ENCODE assay signal across 8 cellular contexts in genomic region chr19:17305211-17305516, GRCh38. TPM values are rescaled to one million over a fixed set of nuclear protein-coding genes. Genes with fewer than 3 reads are reported as not detected.
DNase-seq lines count a peak whose midpoint lies in the region; ATAC-seq, FAIRE-seq and TF ChIP-seq lines count a peak whose summit lies in the region.

No MANE protein-coding gene starts in this region.

- intact Hi-C loops in CD4-positive, alpha-beta memory T cell (cut with micrococcal nuclease): loop anchor here (1.0 to 5.0 kb wide), 6 partner anchors 13 to 250 kb away; partner anchors contain the start of genes BABAM1, BST2, COLGALT1 and GTPBP3

- 9% methylated on average over 7 of the region's 7 CpGs; no CpG with 5 or more reads in 1 of the 2 experiments for WGBS in H1 (ENCODE audit: extremely low coverage in 1 of 2, insufficient coverage in 1 of 2, insufficient read length in 1 of 2, insufficient replicate concordance in 2 of 2, low coverage in 1 of 2, low lambda C conversion rate in 2 of 2, missing lambda C conversion rate in 1 of 2), 2 experiments

- peak overlapping the region; percentile 25 for H3K9ac ChIP-seq in OCI-LY3 (ENCODE audit: low read length)
- peak overlapping the region in 1 of 4 experiments; percentile 25; a peak in 2 of 7 replicates for H3K9ac ChIP-seq in H1 (replicated peaks in 1 of 4; ENCODE audit: extremely low read depth in 1 of 4, low read depth in 3 of 4, low read length in 3 of 4)

- peaks cover 24% of the 10 kb centered on the region for H3K79me2 ChIP-seq in OCI-LY3 (ENCODE audit: low read length)
- H3K79me2 ChIP-seq in H1 (ENCODE audit: control insufficient read depth in 1 of 2, insufficient read depth in 2 of 2, low read length in 2 of 2): peaks cover 2 to 8% of the 10 kb centered on the region in 2 experiments; a peak in 3 of 4 replicates
- peaks cover 21% of the 10 kb centered on the region for H3K79me2 ChIP-seq in osteoblast (ENCODE audit: insufficient read depth, low read length)

- H2BK15ac ChIP-seq in H1 (ENCODE audit: low read length): peak overlapping the region; percentile 40; the same call in 1 of the 2 replicates

- H3K27ac Mint-ChIP-seq in CD4-positive, alpha-beta memory T cell: peak overlapping the region; percentile 69 to 96 (median 89)

- no peak for DNase-seq in CD4-positive, alpha-beta memory T cell
- no peak for DNase-seq in H1 (ENCODE audit: low read depth in 1 of 2, low spot score in 2 of 2)
- DNase-seq in osteoblast (ENCODE audit: insufficient read length, low spot score, missing footprints): no peak
- DNase-seq in NOMO-1 treated with dmso at 0.1 percent for 144 hours (lab: John Stamatoyannopoulos, UW; ENCODE audit: unreplicated experiment): no peak
- DNase-seq in pons (ENCODE audit: low spot score): no peak
- no peak for DNase-seq in activated CD4-positive, alpha-beta T cell treated with anti-CD3 and anti-CD28 coated beads, Interleukin-2, amount 50 U/mL, for 48 hours

- no peak for TF ChIP-seq POLR2A in H1 (IDR thresholded peaks at IDR 0.05; ENCODE audit: control extremely low read depth in 1 of 2, low read depth in 2 of 2, low read length in 2 of 2)

- no peaks in the 10 kb centered on the region for H3K27me3 Mint-ChIP-seq in CD4-positive, alpha-beta memory T cell

- peaks cover 52% of the 10 kb centered on the region for H3K4me1 ChIP-seq in CD4-positive, alpha-beta memory T cell (ENCODE audit: insufficient read depth, low read length)
- peaks cover 26% of the 10 kb centered on the region for H3K4me1 ChIP-seq in OCI-LY3 (ENCODE audit: low read length)
- peaks cover 12 to 22% (median 15%) of the 10 kb centered on the region in 4 experiments for H3K4me1 ChIP-seq in H1 (replicated peaks in 1 of 4; ENCODE audit: control insufficient read depth in 3 of 4, insufficient read depth in 4 of 4, low read length in 3 of 4)
- peaks cover 35% of the 10 kb centered on the region for H3K4me1 ChIP-seq in osteoblast (ENCODE audit: insufficient read depth, low read length)

- H2AFZ ChIP-seq in OCI-LY3 (ENCODE audit: low read depth, low read length) (no peak overlapping the region), H1 (ENCODE audit: low read length) (no peak overlapping the region), osteoblast (ENCODE audit: low read length) (peak overlapping the region; percentile 99)

- H3K79me1 ChIP-seq in H1 (ENCODE audit: low read depth, low read length): peaks cover 6% of the 10 kb centered on the region

- no peak overlapping the region for H2BK5ac ChIP-seq in H1 (ENCODE audit: low read depth, low read length)

- H3K4me3 ChIP-seq in CD4-positive, alpha-beta memory T cell (ENCODE audit: low read length in 2 of 2): peak overlapping the region in 1 of 2 donors; percentile 85
- H3K4me3 ChIP-seq in OCI-LY3 (ENCODE audit: low read length): peak overlapping the region; percentile 83
- H3K4me3 ChIP-seq in H1 (ENCODE audit: extremely low read depth in 1 of 4, insufficient read depth in 2 of 4, low read depth in 3 of 4, low read length in 4 of 4): peak overlapping the region in 1 of 4 experiments; percentile 78; a peak in 3 of 8 replicates
- H3K4me3 ChIP-seq in osteoblast (ENCODE audit: insufficient read depth, low read length): peak overlapping the region; percentile 99

- H3K14ac ChIP-seq in H1 (ENCODE audit: insufficient read length): no peak overlapping the region

- H2BK12ac ChIP-seq in H1 (ENCODE audit: low read depth, low read length): peak overlapping the region; percentile 92; the same call in 1 of the 2 replicates

- peak overlapping the region; percentile 61; the same call in 1 of the 2 replicates for H2AK5ac ChIP-seq in H1 (ENCODE audit: low read depth, low read length)

- H2BK120ac ChIP-seq in H1 (replicated peaks; ENCODE audit: low read depth, low read length): no peak overlapping the region

- no peak overlapping the region for H2BK20ac ChIP-seq in H1 (ENCODE audit: low read length)

- H3K36me3 Mint-ChIP-seq in CD4-positive, alpha-beta memory T cell: peaks cover 0 to 8% of the 10 kb centered on the region in 2 donors

- peaks cover 10% of the 10 kb centered on the region for H3K23me2 ChIP-seq in H1 (ENCODE audit: low read depth, low read length)

- H3K18ac ChIP-seq in H1 (ENCODE audit: extremely low read depth, low read length): no peak overlapping the region; the same call in 1 of the 2 replicates

- TF ChIP-seq EP300 in H1 (IDR thresholded peaks at IDR 0.05; ENCODE audit: borderline replicate concordance in 1 of 2, low read depth in 2 of 2, low read length in 2 of 2): no peak

- no peak overlapping the region for H4K5ac ChIP-seq in H1 (ENCODE audit: insufficient read length, low read depth, low read length)

- no peak overlapping the region for H4K91ac ChIP-seq in H1 (replicated peaks; ENCODE audit: insufficient read length, low read length)

- no peaks in the 10 kb centered on the region for H3K9me3 Mint-ChIP-seq in CD4-positive, alpha-beta memory T cell

- 0 out of 2 replicates have a peak, but pooled peaks cover under 1% of the 10 kb centered on the region for H4K20me1 ChIP-seq in OCI-LY3 (ENCODE audit: insufficient read depth, low read length)
- H4K20me1 ChIP-seq in H1 (replicated peaks in 1 of 2; ENCODE audit: control insufficient read depth in 1 of 2, insufficient read depth in 2 of 2, low read length in 2 of 2): peaks cover 1 to 10% of the 10 kb centered on the region in 2 experiments
- H4K20me1 ChIP-seq in osteoblast (ENCODE audit: insufficient read depth, low read length): peaks cover 2% of the 10 kb centered on the region

- ATAC-seq in GM19328 (IDR thresholded peaks at IDR 0.05; ENCODE audit: unreplicated experiment): no peak

- no peaks in the 10 kb centered on the region for H3K9me3 ChIP-seq in CD4-positive, alpha-beta memory T cell (ENCODE audit: control insufficient read depth in 1 of 2, low read length in 2 of 2)
- H3K9me3 ChIP-seq in OCI-LY3 (ENCODE audit: insufficient read depth, low read length) (no peaks in the 10 kb centered on the region), H1 (ENCODE audit: insufficient read depth in 2 of 2, low read depth in 1 of 2, low read length in 1 of 2) (no peaks in the 10 kb centered on the region), osteoblast (ENCODE audit: low read depth, low read length) (no peaks in the 10 kb centered on the region)

- no peaks in the 10 kb centered on the region for H3K36me3 ChIP-seq in CD4-positive, alpha-beta memory T cell (ENCODE audit: insufficient read depth, low read length)
- H3K36me3 ChIP-seq in OCI-LY3 (replicated peaks; ENCODE audit: low read depth, low read length): no peaks in the 10 kb centered on the region
- peaks cover 0 to 9% (median 0%) of the 10 kb centered on the region in 4 experiments; a peak in 2 of 8 replicates for H3K36me3 ChIP-seq in H1 (ENCODE audit: control insufficient read depth in 2 of 4, insufficient read depth in 4 of 4, low read length in 3 of 4)
- no peaks in the 10 kb centered on the region for H3K36me3 ChIP-seq in osteoblast (ENCODE audit: insufficient read depth, low read length)

- POLR2A ChIA-PET in CD4-positive, alpha-beta memory T cell (lab: Charles Lee; ENCODE audit: partially characterized antibody): interaction anchor here (0.5 to 5.8 kb wide), 15 partner anchors 11 to 976 kb away, joined by 3 to 64 read pairs (median 4); partner anchors contain the start of genes ANKLE1, ANO8, BABAM1 and GTPBP3
- POLR2A ChIA-PET in H1 (lab: Charles Lee; ENCODE audit: partially characterized antibody): interaction anchor here (0.6 to 18.5 kb wide), 9 partner anchors 10 to 138 kb away, joined by 3 to 329 read pairs (median 5); partner anchors contain the start of genes ANO8, BABAM1 and USE1

- no peak for TF ChIP-seq RAD21 in H1 (IDR thresholded peaks at IDR 0.05 in 1 of 2, conservative IDR thresholded peaks at IDR 0.05 in 1 of 2; ENCODE audit: low read depth in 2 of 2, low read length in 2 of 2)

- no peak for FAIRE-seq in H1 (lab: Jason Lieb, UNC)

- no peak for TF ChIP-seq CTCF in OCI-LY3 (IDR thresholded peaks at IDR 0.05; ENCODE audit: low read depth, low read length)
- TF ChIP-seq CTCF in H1 (IDR thresholded peaks at IDR 0.05; ENCODE audit: control extremely low read depth in 1 of 3, insufficient read depth in 1 of 3, low read depth in 1 of 3, low read length in 3 of 3): no peak
- TF ChIP-seq CTCF in osteoblast (IDR thresholded peaks at IDR 0.05; ENCODE audit: extremely low read depth, low read depth, low read length): no peak

- CTCF ChIA-PET in CD4-positive, alpha-beta memory T cell (lab: Charles Lee; ENCODE audit: partially characterized antibody): interaction anchor here (0.7 to 2.8 kb wide), 19 partner anchors 8 to 229 kb away, joined by 3 to 33 read pairs (median 4); partner anchors contain the start of genes ANO8, HAUS8 and MYO9B
- CTCF ChIA-PET in H1 (lab: Charles Lee; ENCODE audit: partially characterized antibody): interaction anchor here (0.6 to 3.0 kb wide), 17 partner anchors 9 to 225 kb away, joined by 3 to 29 read pairs (median 4); partner anchors contain the start of genes ANO8 and USE1

- H3K4ac ChIP-seq in H1 (replicated peaks; ENCODE audit: insufficient read length, low read depth, low read length): no peak overlapping the region

- peaks cover 21 to 67% (median 43%) of the 10 kb centered on the region in 4 donors for H3K4me1 Mint-ChIP-seq in CD4-positive, alpha-beta memory T cell

- peak overlapping the region; percentile 85 for H3K27ac ChIP-seq in CD4-positive, alpha-beta memory T cell (ENCODE audit: low read depth, low read length)
- H3K27ac ChIP-seq in OCI-LY3 (ENCODE audit: low read length) (peak overlapping the region; percentile 75), H1 (ENCODE audit: low read depth, low read length) (no peak overlapping the region), osteoblast (ENCODE audit: low read depth, low read length) (no peak overlapping the region)

- no peak overlapping the region for H4K8ac ChIP-seq in H1 (ENCODE audit: extremely low read depth, insufficient read depth, low read length)

- H3K27me3 ChIP-seq in CD4-positive, alpha-beta memory T cell (ENCODE audit: insufficient read depth, low read length): no peaks in the 10 kb centered on the region
- no peaks in the 10 kb centered on the region for H3K27me3 ChIP-seq in OCI-LY3 (ENCODE audit: low read depth, low read length)
- no peaks in the 10 kb centered on the region for H3K27me3 ChIP-seq in H1 (replicated peaks in 1 of 4; ENCODE audit: control insufficient read depth in 3 of 4, extremely low read depth in 1 of 4, insufficient read depth in 3 of 4, low read length in 3 of 4)
- no peaks in the 10 kb centered on the region for H3K27me3 ChIP-seq in osteoblast (ENCODE audit: insufficient read depth, low read length)

- H3K56ac ChIP-seq in H1 (replicated peaks; ENCODE audit: insufficient read length, low read depth, low read length): no peak overlapping the region

- H3K4me3 Mint-ChIP-seq in CD4-positive, alpha-beta memory T cell: peak overlapping the region; percentile 90 to 94 (median 92)

- H3K4me2 ChIP-seq in OCI-LY3 (ENCODE audit: low read length) (peak overlapping the region; percentile 52), H1 (ENCODE audit: insufficient read depth in 1 of 2, low read depth in 2 of 2, low read length in 2 of 2) (peak overlapping the region; percentile 59 to 82), osteoblast (ENCODE audit: insufficient read depth, low read length) (peak overlapping the region; percentile 88)

- no peak overlapping the region for H3K23ac ChIP-seq in H1 (ENCODE audit: insufficient read length)

RNA-seq across cellular contexts. Expression of gene MRPL34, which starts 0.5 kb away (rescaled TPM):
- total RNA-seq in CD4-positive, alpha-beta memory T cell: 10 to 100 TPM; 69.4 to 74.1 TPM
- polyA plus RNA-seq in CD4-positive, alpha-beta memory T cell: 100 to 1,000 TPM; 231 to 250 TPM
- 99.6 and 100 TPM in 2 replicates for total RNA-seq in H1 (2021; fragmentation: NEBNext Ultra II Directional; extraction: Animal tissue kit (Norgen Biotek cat#: 25700))
- 91.9 and 123 TPM in 2 replicates for polyA plus RNA-seq in H1 (2011; rRNA removed)
- 89.6 TPM for polyA plus RNA-seq in H1 (2011; cell fraction: cytosol; rRNA removed)
- 60.8 TPM for polyA plus RNA-seq in H1 (2011; cell fraction: nucleus; rRNA removed)
- 80.1 to 84.2 TPM (median 82.1 TPM) in 4 replicates for polyA plus RNA-seq in H1 (2012, experiment 1 of 2)
- 85.1 TPM for polyA plus RNA-seq in H1 (2012, experiment 2 of 2)
- 103 TPM for polyA plus RNA-seq in H1 (2013, experiment 1 of 2)
- polyA plus RNA-seq in H1 (2013, experiment 2 of 2): 94.8 TPM
- polyA minus RNA-seq in H1 (2011; rRNA and poly(A)+ RNA removed): 11.8 and 11.9 TPM in 2 replicates
- 26.2 TPM for polyA minus RNA-seq in H1 (2011; cell fraction: cytosol; rRNA and poly(A)+ RNA removed)
- 12.8 TPM for polyA minus RNA-seq in H1 (2011; cell fraction: nucleus; rRNA and poly(A)+ RNA removed)
- 21.8 and 40.5 TPM in 2 replicates for total RNA-seq in osteoblast

RNA-seq across cellular contexts. Expression of gene ABHD8, which starts 1.9 kb away (rescaled TPM):
- total RNA-seq in CD4-positive, alpha-beta memory T cell: 10 to 100 TPM in 1 of 2 experiments, 1 to 10 TPM in 1; 9.3 to 10.1 TPM
- 1 to 10 TPM; 6.0 to 7.9 TPM for polyA plus RNA-seq in CD4-positive, alpha-beta memory T cell
- total RNA-seq in H1 (2021; fragmentation: NEBNext Ultra II Directional; extraction: Animal tissue kit (Norgen Biotek cat#: 25700)): 11.3 and 14.5 TPM in 2 replicates
- 18.7 and 28.5 TPM in 2 replicates for polyA plus RNA-seq in H1 (2011; rRNA removed)
- polyA plus RNA-seq in H1 (2011; cell fraction: cytosol; rRNA removed): 17.5 TPM
- polyA plus RNA-seq in H1 (2011; cell fraction: nucleus; rRNA removed): 15.7 TPM
- polyA plus RNA-seq in H1 (2012, experiment 1 of 2): 8.6 to 15.1 TPM (median 14.3 TPM) in 4 replicates
- 12.6 TPM for polyA plus RNA-seq in H1 (2012, experiment 2 of 2)
- 5.9 TPM for polyA plus RNA-seq in H1 (2013, experiment 1 of 2)
- polyA plus RNA-seq in H1 (2013, experiment 2 of 2): 5.6 TPM
- 6.0 and 8.9 TPM in 2 replicates for polyA minus RNA-seq in H1 (2011; rRNA and poly(A)+ RNA removed)
- polyA minus RNA-seq in H1 (2011; cell fraction: cytosol; rRNA and poly(A)+ RNA removed): 11.1 TPM
- polyA minus RNA-seq in H1 (2011; cell fraction: nucleus; rRNA and poly(A)+ RNA removed): 9.8 TPM
- total RNA-seq in osteoblast: 12.7 and 14.8 TPM in 2 replicates

RNA-seq across cellular contexts. Expression of gene DDA1, which starts 4.2 kb away (rescaled TPM):
- total RNA-seq in CD4-positive, alpha-beta memory T cell: 10 to 100 TPM; 36.4 to 42.6 TPM
- polyA plus RNA-seq in CD4-positive, alpha-beta memory T cell: 10 to 100 TPM; 31.6 to 42.6 TPM
- 34.5 and 35.9 TPM in 2 replicates for total RNA-seq in H1 (2021; fragmentation: NEBNext Ultra II Directional; extraction: Animal tissue kit (Norgen Biotek cat#: 25700))
- polyA plus RNA-seq in H1 (2011; rRNA removed): 29.2 and 30.0 TPM in 2 replicates
- polyA plus RNA-seq in H1 (2011; cell fraction: cytosol; rRNA removed): 41.8 TPM
- 55.3 TPM for polyA plus RNA-seq in H1 (2011; cell fraction: nucleus; rRNA removed)
- polyA plus RNA-seq in H1 (2012, experiment 1 of 2): 32.6 to 63.7 TPM (median 58.6 TPM) in 4 replicates
- 30.1 TPM for polyA plus RNA-seq in H1 (2012, experiment 2 of 2)
- 73.8 TPM for polyA plus RNA-seq in H1 (2013, experiment 1 of 2)
- polyA plus RNA-seq in H1 (2013, experiment 2 of 2): 66.6 TPM
- polyA minus RNA-seq in H1 (2011; rRNA and poly(A)+ RNA removed): 12.9 and 19.5 TPM in 2 replicates
- polyA minus RNA-seq in H1 (2011; cell fraction: cytosol; rRNA and poly(A)+ RNA removed): 7.7 TPM
- 9.4 TPM for polyA minus RNA-seq in H1 (2011; cell fraction: nucleus; rRNA and poly(A)+ RNA removed)
- total RNA-seq in osteoblast: 8.5 and 11.6 TPM in 2 replicates

RNA-seq across cellular contexts. Expression of gene ANKLE1, which starts 23.5 kb away (rescaled TPM):
- 1 to 10 TPM; 2.8 to 5.1 TPM for total RNA-seq in CD4-positive, alpha-beta memory T cell
- under 1 TPM; 0.41 to 0.80 TPM for polyA plus RNA-seq in CD4-positive, alpha-beta memory T cell
- total RNA-seq in H1 (2021; fragmentation: NEBNext Ultra II Directional; extraction: Animal tissue kit (Norgen Biotek cat#: 25700)): 6.1 and 6.8 TPM in 2 replicates
- polyA plus RNA-seq in H1 (2011; rRNA removed): 9.6 and 14.2 TPM in 2 replicates
- polyA plus RNA-seq in H1 (2011; cell fraction: cytosol; rRNA removed): 7.4 TPM
- 23.9 TPM for polyA plus RNA-seq in H1 (2011; cell fraction: nucleus; rRNA removed)
- 6.3 to 9.3 TPM (median 8.4 TPM) in 4 replicates for polyA plus RNA-seq in H1 (2012, experiment 1 of 2)
- 5.2 TPM for polyA plus RNA-seq in H1 (2012, experiment 2 of 2)
- 5.3 TPM for polyA plus RNA-seq in H1 (2013, experiment 1 of 2)
- 4.5 TPM for polyA plus RNA-seq in H1 (2013, experiment 2 of 2)
- polyA minus RNA-seq in H1 (2011; rRNA and poly(A)+ RNA removed): 3.7 and 4.0 TPM in 2 replicates
- 3.3 TPM for polyA minus RNA-seq in H1 (2011; cell fraction: cytosol; rRNA and poly(A)+ RNA removed)
- 10.3 TPM for polyA minus RNA-seq in H1 (2011; cell fraction: nucleus; rRNA and poly(A)+ RNA removed)
- not detected in 2 replicates for total RNA-seq in osteoblast

RNA-seq across cellular contexts. Expression of gene ANO8, which starts 29.5 kb away (rescaled TPM):
- total RNA-seq in CD4-positive, alpha-beta memory T cell: 10 to 100 TPM; 17.7 to 21.5 TPM
- polyA plus RNA-seq in CD4-positive, alpha-beta memory T cell: under 1 TPM in 1 of 2 donors, not detected in 1; 0.11 TPM
- total RNA-seq in H1 (2021; fragmentation: NEBNext Ultra II Directional; extraction: Animal tissue kit (Norgen Biotek cat#: 25700)): 20.7 and 21.4 TPM in 2 replicates
- 9.5 and 17.3 TPM in 2 replicates for polyA plus RNA-seq in H1 (2011; rRNA removed)
- 12.3 TPM for polyA plus RNA-seq in H1 (2011; cell fraction: cytosol; rRNA removed)
- 132 TPM for polyA plus RNA-seq in H1 (2011; cell fraction: nucleus; rRNA removed)
- polyA plus RNA-seq in H1 (2012, experiment 1 of 2): 12.0 to 21.7 TPM (median 19.9 TPM) in 4 replicates
- polyA plus RNA-seq in H1 (2012, experiment 2 of 2): 6.5 TPM
- 10.9 TPM for polyA plus RNA-seq in H1 (2013, experiment 1 of 2)
- 9.5 TPM for polyA plus RNA-seq in H1 (2013, experiment 2 of 2)
- 5.0 and 5.9 TPM in 2 replicates for polyA minus RNA-seq in H1 (2011; rRNA and poly(A)+ RNA removed)
- 7.3 TPM for polyA minus RNA-seq in H1 (2011; cell fraction: cytosol; rRNA and poly(A)+ RNA removed)
- 23.4 TPM for polyA minus RNA-seq in H1 (2011; cell fraction: nucleus; rRNA and poly(A)+ RNA removed)
- 5.1 and 7.4 TPM in 2 replicates for total RNA-seq in osteoblast

Comparison
In these comparisons a context has a peak if more than half of its experiments do, and no peak if none do; other contexts are left out.
1. H3K27ac ChIP-seq: peak in CD4-positive, alpha-beta memory T cell (single experiment) and OCI-LY3 (single experiment); none in H1 (single experiment) and osteoblast (single experiment).
2. Peak in every context shown above with its lines, with median percentiles within 50 percentile points of each other: H3K4me2 ChIP-seq.